8 cellular contexts compared by ENCODE assay signal in the genomic region with DNA sequence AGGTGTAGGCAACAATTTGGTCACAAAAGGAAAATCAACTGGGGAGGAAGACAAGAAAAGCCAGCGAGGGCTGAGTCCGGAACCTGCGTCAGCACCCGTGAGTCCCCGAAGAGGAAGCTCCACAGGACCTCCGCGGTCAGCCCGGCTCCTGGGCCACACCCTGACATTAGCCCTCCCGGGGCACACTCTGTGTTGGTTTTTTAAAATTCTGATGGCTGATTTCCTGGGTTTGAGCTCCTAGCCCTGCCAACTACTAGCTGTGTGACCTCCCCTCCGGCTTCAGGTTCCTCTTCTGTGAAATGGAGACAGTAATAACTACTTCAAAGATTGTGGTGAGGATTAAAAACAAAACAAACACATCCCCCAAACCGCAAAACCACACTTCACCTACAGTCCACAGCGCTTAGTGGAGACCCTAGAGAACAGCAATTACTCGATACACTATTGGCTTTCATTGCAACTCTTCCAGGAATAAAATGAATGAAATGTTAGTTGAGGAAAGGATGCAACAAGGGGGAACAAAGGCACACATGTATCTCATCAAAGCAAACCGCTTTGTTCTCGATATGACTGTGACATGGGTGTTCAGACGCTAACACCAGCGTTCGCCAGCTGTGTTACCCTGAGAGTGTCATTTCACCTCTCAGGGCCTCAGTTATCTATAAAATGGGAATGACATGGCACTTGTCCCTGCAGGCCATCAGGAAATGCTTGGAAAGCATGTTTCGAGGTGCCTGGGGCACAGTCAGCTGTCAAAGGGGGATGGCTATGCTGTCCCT.
DNase-seq lines count a peak whose midpoint lies in the region; ATAC-seq and TF ChIP-seq lines count a peak whose summit lies in the region.

No MANE protein-coding gene starts in this region.

- peak; percentile 58 for ATAC-seq in HG03135 (IDR thresholded peaks at IDR 0.05; ENCODE audit: unreplicated experiment)

- H3K27me3 Mint-ChIP-seq in T-helper 2 cell treated with Interferon-gamma antibody and Interleukin-4, amounts not matched to agents 5 μg/mL and 100 μg/mL, for 36 hours (ENCODE audit: low read depth): peaks cover 29% of the 10 kb centered on the region

- peaks cover 50% of the 10 kb centered on the region for H3K4me1 Mint-ChIP-seq in T-helper 2 cell treated with Interferon-gamma antibody and Interleukin-4, amounts not matched to agents 5 μg/mL and 100 μg/mL, for 36 hours (ENCODE audit: low read depth)

- CTCF ChIA-PET in HEK293T (lab: Yijun Ruan, JAX): no interaction called here

- POLR2A ChIA-PET in HEK293T (lab: Yijun Ruan, JAX): no interaction called here

- H3K4me3 Mint-ChIP-seq in T-helper 2 cell treated with Interferon-gamma antibody and Interleukin-4, amounts not matched to agents 5 μg/mL and 100 μg/mL, for 36 hours: peak overlapping the region; percentile 87

- DNase-seq in SKM-1 treated with dmso at 0.1 percent for 144 hours (lab: John Stamatoyannopoulos, UW; ENCODE audit: unreplicated experiment): peak; percentile 17
- DNase-seq in SKM-1 (lab: John Stamatoyannopoulos, UW; ENCODE audit: unreplicated experiment): no peak
- peak; percentile 80 for DNase-seq in T-helper 2 cell treated with Interferon-gamma antibody and Interleukin-4, amounts not matched to agents 5 μg/mL and 100 μg/mL, for 36 hours (ENCODE audit: low spot score)
- peak; percentile 56 for DNase-seq in effector CD4-positive, alpha-beta T cell
- DNase-seq in stimulated activated CD4-positive, alpha-beta T cell treated with anti-CD3 and anti-CD28 coated beads, TNF-alpha, amount 100 ng/mL, for 24 hours (ENCODE audit: low read depth in 3 of 3): peak in 2 of 3 experiments; percentile 23 to 50
- no peak for DNase-seq in HEK293T (ENCODE audit: extremely low spot score)
- DNase-seq in NCI-H1694 treated with DMSO at 0.1 percent for 48 hours (lab: John Stamatoyannopoulos, UW): no peak

- peak overlapping the region; percentile 95 for H3K27ac Mint-ChIP-seq in T-helper 2 cell treated with Interferon-gamma antibody and Interleukin-4, amounts not matched to agents 5 μg/mL and 100 μg/mL, for 36 hours

- H3K36me3 Mint-ChIP-seq in T-helper 2 cell treated with Interferon-gamma antibody and Interleukin-4, amounts not matched to agents 5 μg/mL and 100 μg/mL, for 36 hours (ENCODE audit: low read depth): peaks cover 9% of the 10 kb centered on the region

- no peaks in the 10 kb centered on the region for H3K9me3 Mint-ChIP-seq in T-helper 2 cell treated with Interferon-gamma antibody and Interleukin-4, amounts not matched to agents 5 μg/mL and 100 μg/mL, for 36 hours

TF ChIP-seq in HEK293T, 16 proteins besides CTCF, POLR2A, EP300 and RAD21:
- TF ChIP-seq, protein P1, sequence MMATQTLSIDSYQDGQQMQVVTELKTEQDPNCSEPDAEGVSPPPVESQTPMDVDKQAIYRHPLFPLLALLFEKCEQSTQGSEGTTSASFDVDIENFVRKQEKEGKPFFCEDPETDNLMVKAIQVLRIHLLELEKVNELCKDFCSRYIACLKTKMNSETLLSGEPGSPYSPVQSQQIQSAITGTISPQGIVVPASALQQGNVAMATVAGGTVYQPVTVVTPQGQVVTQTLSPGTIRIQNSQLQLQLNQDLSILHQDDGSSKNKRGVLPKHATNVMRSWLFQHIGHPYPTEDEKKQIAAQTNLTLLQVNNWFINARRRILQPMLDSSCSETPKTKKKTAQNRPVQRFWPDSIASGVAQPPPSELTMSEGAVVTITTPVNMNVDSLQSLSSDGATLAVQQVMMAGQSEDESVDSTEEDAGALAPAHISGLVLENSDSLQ (IDR thresholded peaks at IDR 0.05): no peak
- TF ChIP-seq HDGF (IDR thresholded peaks at IDR 0.05; ENCODE audit: borderline replicate concordance) (no peak), NFRKB (IDR thresholded peaks at IDR 0.05) (no peak), ELF4 (IDR thresholded peaks at IDR 0.05) (no peak), SUZ12 (IDR thresholded peaks at IDR 0.05) (no peak), TARDBP (IDR thresholded peaks at IDR 0.05) (no peak), FOXA1 (IDR thresholded peaks at IDR 0.05) (no peak)

Comparison
In these comparisons a context has a peak if more than half of its experiments do, and no peak if none do; other contexts are left out.
1. DNase-seq: peak in SKM-1 treated with dmso at 0.1 percent for 144 hours (single experiment), T-helper 2 cell treated with Interferon-gamma antibody and Interleukin-4, amounts not matched to agents 5 μg/mL and 100 μg/mL, for 36 hours (single experiment), effector CD4-positive, alpha-beta T cell (single experiment) and stimulated activated CD4-positive, alpha-beta T cell treated with anti-CD3 and anti-CD28 coated beads, TNF-alpha, amount 100 ng/mL, for 24 hours (2 of 3); none in SKM-1 (single experiment), HEK293T (single experiment) and NCI-H1694 treated with DMSO at 0.1 percent for 48 hours (single experiment).